6 cellular contexts compared by ENCODE assay signal in genomic region chr16:30996324-30996999, GRCh38. TPM values are rescaled to one million over a fixed set of nuclear protein-coding genes. Genes with fewer than 3 reads are reported as not detected.
DNase-seq lines count a peak whose midpoint lies in the region; ATAC-seq and TF ChIP-seq lines count a peak whose summit lies in the region.

No MANE protein-coding gene starts in this region.

- no peak for ATAC-seq in HG02610 (IDR thresholded peaks at IDR 0.05; ENCODE audit: unreplicated experiment)

- H3K9ac ChIP-seq in rectal smooth muscle tissue (ENCODE audit: low read length), result peak overlapping the region; percentile 65

- H3K27me3 ChIP-seq in HL-60 (ENCODE audit: insufficient read depth, poor library complexity, severe bottlenecking) (no peaks in the 10 kb centered on the region), dorsolateral prefrontal cortex (no peaks in the 10 kb centered on the region), rectal smooth muscle tissue (ENCODE audit: control insufficient read depth, insufficient read depth, low read length) (no peaks in the 10 kb centered on the region)

- H3K4me1 ChIP-seq in rectal smooth muscle tissue (ENCODE audit: control insufficient read depth, insufficient read depth, low read length), result peaks cover 3% of the 10 kb centered on the region

- intact Hi-C loops in dorsolateral prefrontal cortex (cut with DNase I), result no loop called here

- no peaks in the 10 kb centered on the region for H3K36me3 ChIP-seq in rectal smooth muscle tissue (ENCODE audit: control insufficient read depth, insufficient read depth, low read length)

- H3K4me3 ChIP-seq in HL-60 (replicated peaks; ENCODE audit: insufficient read depth, low read length) (peak overlapping the region; percentile 61), dorsolateral prefrontal cortex (peak overlapping the region in 51 of 59 donors; percentile 1 to 65 (median 43)), rectal smooth muscle tissue (ENCODE audit: low read length) (peak overlapping the region; percentile 88)

- peak overlapping the region; percentile 75 for H3K27ac ChIP-seq in HL-60 (replicated peaks)
- H3K27ac ChIP-seq in dorsolateral prefrontal cortex, result peak overlapping the region in 2 of 59 donors; percentile 20 to 74
- H3K27ac ChIP-seq in rectal smooth muscle tissue (ENCODE audit: low read depth, low read length), result peak overlapping the region; percentile 87

- TF ChIP-seq CTCF in HL-60 (IDR thresholded peaks at IDR 0.05; ENCODE audit: insufficient read depth, low read length) (no peak), dorsolateral prefrontal cortex (IDR thresholded peaks at IDR 0.05 in 54 of 56, conservative IDR thresholded peaks at IDR 0.05 in 2 of 56; ENCODE audit: low read depth in 1 of 56, partially characterized antibody in 56 of 56) (no peak)

- no peak for DNase-seq in HL-60 (ENCODE audit: low read depth in 1 of 2, low spot score in 1 of 2)
- DNase-seq in dorsolateral prefrontal cortex, result no peak
- no peak for DNase-seq in NOMO-1 treated with dmso at 0.1 percent for 144 hours (lab: John Stamatoyannopoulos, UW; ENCODE audit: unreplicated experiment)
- no peak for DNase-seq in DMS114 treated with DMSO at 0.1 percent for 48 hours (lab: John Stamatoyannopoulos, UW; ENCODE audit: unreplicated experiment)

RNA-seq across cellular contexts. Expression of gene HSD3B7, which starts 11.5 kb away (rescaled TPM):
- total RNA-seq in dorsolateral prefrontal cortex, result 10 to 100 TPM in 9 of 120 experiments, 1 to 10 TPM in 111; 2.0 to 15.0 (median 4.4) TPM

RNA-seq across cellular contexts. Expression of gene STX1B, which starts 14.0 kb away (rescaled TPM):
- total RNA-seq in dorsolateral prefrontal cortex, result 100 to 1,000 TPM in 119 of 120 experiments, 10 to 100 TPM in 1; 84.6 to 437 (median 284) TPM

RNA-seq across cellular contexts. Expression of gene STX4, which starts 36.9 kb away (rescaled TPM):
- 100 to 1,000 TPM in 1 of 120 experiments, 10 to 100 TPM in 119; 37.7 to 113 (median 67.3) TPM for total RNA-seq in dorsolateral prefrontal cortex

RNA-seq across cellular contexts. Expression of gene SETD1A, which starts 38.9 kb away (rescaled TPM):
- total RNA-seq in dorsolateral prefrontal cortex, result 10 to 100 TPM; 13.3 to 28.5 (median 17.9) TPM

RNA-seq across cellular contexts. Expression of gene ORAI3, which starts 47.6 kb away (rescaled TPM):
- total RNA-seq in dorsolateral prefrontal cortex, result 10 to 100 TPM in 42 of 120 experiments, 1 to 10 TPM in 78; 4.7 to 19.1 (median 9.1) TPM
